9 cellular contexts compared by ENCODE assay signal in genomic region chr2:65382323-65382722, GRCh38. TPM values are rescaled to one million over a fixed set of nuclear protein-coding genes. Genes with fewer than 3 reads are reported as not detected.
DNase-seq lines count a peak whose midpoint lies in the region; ATAC-seq and TF ChIP-seq lines count a peak whose summit lies in the region.
"Had no signal": no experiment of that assay in that cellular context is flagged by ENCODE, and none has a peak within 500 bp of the region (broad histone marks: within the 10 kb centered on the region; RNA-seq: fewer than 3 reads in every experiment).

No MANE protein-coding gene starts in this region.

- no peak overlapping the region for H3K4me3 ChIP-seq in left lung
- peak overlapping the region in 1 of 2 donors; percentile 64 for H3K4me3 ChIP-seq in stomach smooth muscle (ENCODE audit: low read length in 2 of 2)
- no peak overlapping the region for H3K4me3 ChIP-seq in testis

- no peak for TF ChIP-seq POLR2A in testis (IDR thresholded peaks at IDR 0.05)

- no peaks in the 10 kb centered on the region for H3K27me3 Mint-ChIP-seq in T-helper 17 cell

- no peaks in the 10 kb centered on the region for H3K36me3 Mint-ChIP-seq in T-helper 17 cell (ENCODE audit: low read depth)

- TF ChIP-seq CTCF in left lung (IDR thresholded peaks at IDR 0.05) (no peak), testis (IDR thresholded peaks at IDR 0.05) (no peak)

- H3K4me3 Mint-ChIP-seq in T-helper 17 cell, result peak overlapping the region; percentile 81
- H3K4me3 Mint-ChIP-seq: endodermal cell had no signal

- H3K27ac ChIP-seq in left lung (peak overlapping the region; percentile 74 to 79), stomach smooth muscle (ENCODE audit: low read length) (peak overlapping the region; percentile 11), testis (peak overlapping the region in 1 of 2 donors; percentile 76)

- 17 to 23% methylated on average over 1 of the region's 1 CpG for WGBS in testis, 2 donors

- H3K4me1 Mint-ChIP-seq in T-helper 17 cell, result peaks cover 12% of the 10 kb centered on the region

- DNase-seq in DMS53 (lab: John Stamatoyannopoulos, UW) (peak; percentile 34), DMS53 treated with DMSO at 0.1 percent for 48 hours (lab: John Stamatoyannopoulos, UW; ENCODE audit: unreplicated experiment) (no peak), T-helper 17 cell (no peak), left lung (no peak), testis (no peak)
- DNase-seq in activated CD4-positive, alpha-beta T cell treated with anti-CD3 and anti-CD28 coated beads for 48 hours, result no peak

- H3K27me3 ChIP-seq in left lung, result no peaks in the 10 kb centered on the region
- H3K27me3 ChIP-seq in stomach smooth muscle (ENCODE audit: control insufficient read depth in 1 of 2, insufficient read depth in 2 of 2, low read length in 2 of 2), result no peaks in the 10 kb centered on the region
- H3K27me3 ChIP-seq in testis, result no peaks in the 10 kb centered on the region

- no peak for ATAC-seq in T-helper 17 cell
- peak; percentile 30 for ATAC-seq in left lung
- ATAC-seq in GM21576 (IDR thresholded peaks at IDR 0.05; ENCODE audit: unreplicated experiment), result no peak

- peak overlapping the region; percentile 61 for H3K27ac Mint-ChIP-seq in T-helper 17 cell
- H3K27ac Mint-ChIP-seq: endodermal cell had no signal

- intact Hi-C loops in left lung (cut with DNase I), result no loop called here
- intact Hi-C loops in testis (cut with DNase I; ENCODE audit: low total_unique reads), result no loop called here

- H3K9me3 ChIP-seq in T-helper 17 cell (ENCODE audit: control insufficient read depth, low read length, poor library complexity, severe bottlenecking) (no peaks in the 10 kb centered on the region), left lung (no peaks in the 10 kb centered on the region), stomach smooth muscle (ENCODE audit: control insufficient read depth in 2 of 2, low read length in 2 of 2) (no peaks in the 10 kb centered on the region), testis (no peaks in the 10 kb centered on the region)

- H3K36me3 ChIP-seq in left lung (no peaks in the 10 kb centered on the region), stomach smooth muscle (ENCODE audit: control insufficient read depth in 2 of 2, insufficient read depth in 2 of 2, low read length in 2 of 2) (no peaks in the 10 kb centered on the region), testis (ENCODE audit: low read depth, missing control alignments) (no peaks in the 10 kb centered on the region)

- peaks cover 33 to 76% of the 10 kb centered on the region in 2 donors for H3K4me1 ChIP-seq in left lung
- peaks cover 21% of the 10 kb centered on the region for H3K4me1 ChIP-seq in stomach smooth muscle (ENCODE audit: control insufficient read depth, insufficient read depth, low read length)
- H3K4me1 ChIP-seq in testis, result peaks cover 30% of the 10 kb centered on the region

- no peak overlapping the region for H3K9ac ChIP-seq in stomach smooth muscle (ENCODE audit: low read length in 2 of 2)

RNA-seq across cellular contexts. Expression of gene SPRED2, which starts 50.1 kb away (rescaled TPM):
- 1 to 10 TPM; 1.6 to 4.8 TPM for total RNA-seq in T-helper 17 cell
- 10 to 100 TPM; 34.5 to 47.1 TPM for total RNA-seq in left lung
- 10 to 100 TPM in 1 of 2 donors, 1 to 10 TPM in 1; 10.0 to 14.1 TPM for total RNA-seq in testis
- polyA plus RNA-seq in testis (ENCODE audit: insufficient read depth, low read depth, low replicate concordance), result 11.3 TPM
